Comparison of ENCODE assay signal across 18 cellular contexts in the genomic region with DNA sequence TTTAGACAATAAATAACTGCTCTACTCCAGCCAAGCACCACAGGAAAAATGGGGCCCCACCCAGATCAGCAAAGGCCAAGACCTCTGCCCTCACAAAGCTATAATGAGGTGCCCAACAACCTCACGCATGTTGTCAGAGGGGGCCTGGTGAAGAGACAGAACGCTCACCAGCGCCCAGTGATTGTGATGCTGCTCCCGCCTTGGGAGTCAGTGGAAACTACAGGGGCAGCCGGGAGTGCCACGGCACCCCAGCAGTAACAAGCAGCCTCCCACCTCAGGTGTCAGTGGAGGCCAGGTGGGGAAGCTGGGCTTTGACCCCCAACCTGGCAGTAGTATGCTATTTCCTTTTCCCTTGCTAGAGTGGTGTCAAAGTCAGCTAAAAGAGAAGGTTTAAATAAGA. TPM values are rescaled to one million over a fixed set of nuclear protein-coding genes. Genes with fewer than 3 reads are reported as not detected.
"Had no signal": no experiment of that assay in that cellular context is flagged by ENCODE, and none has a peak within 500 bp of the region (broad histone marks: within the 10 kb centered on the region; RNA-seq: fewer than 3 reads in every experiment).

No MANE protein-coding gene starts in this region.

- H3K4me3 Mint-ChIP-seq: activated T-helper 17 cell treated with anti-CD3 and anti-CD28 coated beads, Interleukin-2, amount 50 U/mL, for 72 hours; naive B cell; T-cell had no signal

- H3K27me3 Mint-ChIP-seq: activated T-helper 17 cell treated with anti-CD3 and anti-CD28 coated beads, Interleukin-2, amount 50 U/mL, for 72 hours; naive B cell; T-cell had no signal

- H3K36me3 Mint-ChIP-seq: naive B cell had no signal

- H3K27me3 ChIP-seq: testis had no signal

- DNase-seq: activated CD4-positive, alpha-beta T cell treated with anti-CD3 and anti-CD28 coated beads for 1 hour; activated CD4-positive, alpha-beta T cell treated with anti-CD3 and anti-CD28 coated beads, Interleukin-2, amount 50 U/mL, for 4 hours; activated naive CD4-positive, alpha-beta T cell treated with Interleukin-2 at 50 U/mL for 16 hours; activated T-cell treated with anti-CD3 and anti-CD28 coated beads for 4 hours; aorta; naive B cell; retina; stimulated activated CD4-positive, alpha-beta T cell treated with anti-CD3 and anti-CD28 coated beads, Interleukin-15, amount 100 ng/mL, for 24 hours; stimulated activated CD4-positive, alpha-beta T cell treated with anti-CD3 and anti-CD28 coated beads, Interleukin-4, amount 100 ng/mL, for 24 hours; stimulated activated CD8-positive, alpha-beta memory T cell treated with anti-CD3 and anti-CD28 coated beads, Interleukin-4, amount 100 ng/mL, for 48 hours; stimulated activated naive CD8-positive, alpha-beta T cell treated with anti-CD3 and anti-CD28 coated beads, Interleukin-15, Interleukin-2, amounts not matched to agents 100 U/mL and 50 U/mL, for 24 hours; T-cell; T-helper 9 cell; testis had no signal

- H3K4me3 ChIP-seq: testis had no signal

- H3K9me3 Mint-ChIP-seq: activated T-helper 17 cell treated with anti-CD3 and anti-CD28 coated beads, Interleukin-2, amount 50 U/mL, for 72 hours; naive B cell; T-cell had no signal

- H3K9me3 ChIP-seq: testis had no signal

- H3K27ac Mint-ChIP-seq: activated T-helper 17 cell treated with anti-CD3 and anti-CD28 coated beads, Interleukin-2, amount 50 U/mL, for 72 hours; naive B cell; T-cell had no signal

- H3K4me1 Mint-ChIP-seq: activated T-helper 17 cell treated with anti-CD3 and anti-CD28 coated beads, Interleukin-2, amount 50 U/mL, for 72 hours; naive B cell; T-cell had no signal

RNA-seq across cellular contexts. Expression of gene TCP11, which starts 47.4 kb away (rescaled TPM):
- total RNA-seq: activated T-helper 17 cell treated with anti-CD3 and anti-CD28 coated beads, Interleukin-2, amount 50 U/mL, for 72 hours; lung microvascular endothelial cell; mononuclear cell; T-cell; ureter had no signal
- polyA plus RNA-seq: aorta had no signal
